Comparison of ENCODE assay signal across 10 cellular contexts in genomic region chr15:92840149-92840548, GRCh38. TPM values are rescaled to one million over a fixed set of nuclear protein-coding genes. Genes with fewer than 3 reads are reported as not detected.
A peak's percentile ranks its signal among the peaks of the same experiment; 100 is the strongest.
DNase-seq lines count a peak whose midpoint lies in the region; ATAC-seq and TF ChIP-seq lines count a peak whose summit lies in the region.
"Had no signal": no experiment of that assay in that cellular context is flagged by ENCODE, and none has a peak within 500 bp of the region (broad histone marks: within the 10 kb centered on the region; RNA-seq: fewer than 3 reads in every experiment).

No MANE protein-coding gene starts in this region.

- TF ChIP-seq CTCF in mammary epithelial cell (conservative IDR thresholded peaks at IDR 0.05 in 1 of 2, IDR thresholded peaks at IDR 0.05 in 1 of 2; ENCODE audit: extremely low read depth in 1 of 2, insufficient read depth in 1 of 2, low read depth in 1 of 2, low read length in 2 of 2), result no peak

- peaks cover 67% of the 10 kb centered on the region for H3K4me1 Mint-ChIP-seq in activated naive CD4-positive, alpha-beta T cell treated with anti-CD3 and anti-CD28 coated beads for 36 hours (ENCODE audit: low read depth)

- DNase-seq in activated naive CD4-positive, alpha-beta T cell treated with anti-CD3 and anti-CD28 coated beads for 36 hours, result no peak
- no peak for DNase-seq in activated naive CD4-positive, alpha-beta T cell treated with Interleukin-2 at 50 U/mL for 16 hours
- DNase-seq in Karpas-422 (no peak), mammary epithelial cell (peak; percentile 48), posterior cingulate gyrus (no peak)
- DNase-seq in stimulated activated CD4-positive, alpha-beta T cell treated with anti-CD3 and anti-CD28 coated beads, Interleukin-12 subunit alpha, Interleukin-12 subunit beta, amount 100 ng/mL, for 4 hours, result no peak
- DNase-seq: nucleus accumbens; stimulated activated naive CD4-positive, alpha-beta T cell had no signal

- H3K79me2 ChIP-seq in Karpas-422 (ENCODE audit: low read length) (no peaks in the 10 kb centered on the region), mammary epithelial cell (ENCODE audit: insufficient read depth, low read length) (no peaks in the 10 kb centered on the region)

- WGBS in mammary epithelial cell (ENCODE audit: low coverage, missing lambda C conversion rate), result 23% methylated on average over 3 of the region's 3 CpGs
- WGBS in thymus, result 95% methylated on average over 3 of the region's 3 CpGs

- H3K4me2 ChIP-seq in Karpas-422 (ENCODE audit: low read depth, low read length, poor library complexity, severe bottlenecking) (peak overlapping the region; percentile 42), mammary epithelial cell (ENCODE audit: insufficient read depth, low read depth, low read length) (no peak overlapping the region)

- no peaks in the 10 kb centered on the region for H3K9me3 Mint-ChIP-seq in activated naive CD4-positive, alpha-beta T cell treated with anti-CD3 and anti-CD28 coated beads for 36 hours

- no peaks in the 10 kb centered on the region for H3K27me3 Mint-ChIP-seq in activated naive CD4-positive, alpha-beta T cell treated with anti-CD3 and anti-CD28 coated beads for 36 hours (ENCODE audit: low read depth)

- H3K4me1 ChIP-seq in Karpas-422 (ENCODE audit: low read length) (peaks cover 23% of the 10 kb centered on the region), mammary epithelial cell (ENCODE audit: insufficient read depth, low read length) (peaks cover 12% of the 10 kb centered on the region), thymus (ENCODE audit: control insufficient read depth, insufficient read depth, low read length) (peaks cover 34% of the 10 kb centered on the region)

- ATAC-seq in GM21390 (IDR thresholded peaks at IDR 0.05; ENCODE audit: unreplicated experiment), result no peak

- dilution Hi-C loops in mammary epithelial cell (cut with HindIII; ENCODE audit: low sequenced_read_pairs), result no loop called here

- H3K27ac ChIP-seq in Karpas-422 (ENCODE audit: low read length), result peak overlapping the region; percentile 54
- H3K27ac ChIP-seq in mammary epithelial cell (ENCODE audit: insufficient read depth, low read depth, low read length), result no peak overlapping the region
- peak overlapping the region; percentile 80 for H3K27ac ChIP-seq in thymus (ENCODE audit: low read depth)

- no TSS peak for BruUV-seq in mammary epithelial cell (replicated peaks; lab: Mats Ljungman, UMichigan)

- H2AFZ ChIP-seq in Karpas-422 (ENCODE audit: low read length) (peak overlapping the region; percentile 72; the same call in 1 of the 2 replicates), mammary epithelial cell (ENCODE audit: low read depth, low read length) (peak overlapping the region; percentile 50)

- no peaks in the 10 kb centered on the region for H3K36me3 Mint-ChIP-seq in activated naive CD4-positive, alpha-beta T cell treated with anti-CD3 and anti-CD28 coated beads for 36 hours (ENCODE audit: low read depth)

- CTCF ChIA-PET in activated naive CD4-positive, alpha-beta T cell treated with anti-CD3 and anti-CD28 coated beads for 36 hours (lab: Charles Lee), result interaction anchor here (1.1 kb wide), 1 partner anchor 45 kb away, joined by 3 read pairs; no protein-coding TSS in a partner anchor
- CTCF ChIA-PET in mammary epithelial cell (lab: Charles Lee; ENCODE audit: low non-redundant PET), result no interaction called here

- peak overlapping the region; percentile 51 for H3K27ac Mint-ChIP-seq in activated naive CD4-positive, alpha-beta T cell treated with anti-CD3 and anti-CD28 coated beads for 36 hours

- in situ Hi-C loops in mammary epithelial cell (cut with MboI; ENCODE audit: low sequenced_read_pairs in 2 of 2), result no loop called here

- intact Hi-C loops in activated naive CD4-positive, alpha-beta T cell treated with anti-CD3 and anti-CD28 coated beads for 36 hours (cut with micrococcal nuclease), result no loop called here
- intact Hi-C loops in mammary epithelial cell (cut with micrococcal nuclease), result loop anchor here (1.0 kb wide), 1 partner anchor 8 kb away; no protein-coding TSS in a partner anchor
- intact Hi-C loops in posterior cingulate gyrus (cut with DNase I), result no loop called here

- no peaks in the 10 kb centered on the region for H3K9me2 ChIP-seq in Karpas-422 (replicated peaks; ENCODE audit: insufficient read depth, low read length)

- H3K27me3 ChIP-seq in Karpas-422 (ENCODE audit: low read length) (no peaks in the 10 kb centered on the region), mammary epithelial cell (ENCODE audit: insufficient read depth, low read length) (no peaks in the 10 kb centered on the region), thymus (ENCODE audit: control insufficient read depth, insufficient read depth) (no peaks in the 10 kb centered on the region)

- no peak overlapping the region; the same call in 1 of the 2 replicates for H3K4me3 ChIP-seq in Karpas-422 (ENCODE audit: low read length)
- H3K4me3 ChIP-seq in mammary epithelial cell (replicated peaks in 1 of 3; ENCODE audit: insufficient read depth in 1 of 3, low read depth in 2 of 3, low read length in 3 of 3), result no peak overlapping the region
- H3K4me3 ChIP-seq in thymus (ENCODE audit: low read length), result no peak overlapping the region

- peak overlapping the region; percentile 28 for H3K4me3 Mint-ChIP-seq in activated naive CD4-positive, alpha-beta T cell treated with anti-CD3 and anti-CD28 coated beads for 36 hours

- H3K9ac ChIP-seq in Karpas-422 (ENCODE audit: low read length) (peak overlapping the region; percentile 28; the same call in 1 of the 2 replicates), mammary epithelial cell (ENCODE audit: insufficient read depth, low read length) (no peak overlapping the region)

- H3K9me3 ChIP-seq in Karpas-422 (ENCODE audit: low read length) (no peaks in the 10 kb centered on the region), mammary epithelial cell (replicated peaks; ENCODE audit: insufficient read depth, low read length) (no peaks in the 10 kb centered on the region), thymus (ENCODE audit: control insufficient read depth) (no peaks in the 10 kb centered on the region)

- H4K20me1 ChIP-seq in Karpas-422 (ENCODE audit: insufficient read depth, low read depth, low read length) (no peaks in the 10 kb centered on the region), mammary epithelial cell (ENCODE audit: insufficient read depth, low read length) (no peaks in the 10 kb centered on the region)

- H3K36me3 ChIP-seq in Karpas-422 (ENCODE audit: insufficient read depth, low read length), result no peaks in the 10 kb centered on the region
- no peaks in the 10 kb centered on the region for H3K36me3 ChIP-seq in mammary epithelial cell (ENCODE audit: insufficient read depth, low read length)
- no peaks in the 10 kb centered on the region for H3K36me3 ChIP-seq in thymus (ENCODE audit: control insufficient read depth, insufficient read depth)

RNA-seq across cellular contexts. Expression of gene CHD2, which starts 60.0 kb away (rescaled TPM):
- total RNA-seq in activated naive CD4-positive, alpha-beta T cell treated with anti-CD3 and anti-CD28 coated beads for 36 hours, result 100 to 1,000 TPM; 164 to 185 TPM
- 22.1 and 37.3 TPM in 2 replicates for total RNA-seq in Karpas-422 (2014; rRNA removed; shearing (Covaris generic); ENCODE audit: low replicate concordance)
- total RNA-seq in mammary epithelial cell, result 100 to 1,000 TPM in 1 of 2 donors, 10 to 100 TPM in 1; 65.0 to 103 TPM
- polyA plus RNA-seq in mammary epithelial cell (16.9 TPM), thymus (62.0 TPM)
- polyA minus RNA-seq in mammary epithelial cell, result 67.0 TPM
